In the genomic region with DNA sequence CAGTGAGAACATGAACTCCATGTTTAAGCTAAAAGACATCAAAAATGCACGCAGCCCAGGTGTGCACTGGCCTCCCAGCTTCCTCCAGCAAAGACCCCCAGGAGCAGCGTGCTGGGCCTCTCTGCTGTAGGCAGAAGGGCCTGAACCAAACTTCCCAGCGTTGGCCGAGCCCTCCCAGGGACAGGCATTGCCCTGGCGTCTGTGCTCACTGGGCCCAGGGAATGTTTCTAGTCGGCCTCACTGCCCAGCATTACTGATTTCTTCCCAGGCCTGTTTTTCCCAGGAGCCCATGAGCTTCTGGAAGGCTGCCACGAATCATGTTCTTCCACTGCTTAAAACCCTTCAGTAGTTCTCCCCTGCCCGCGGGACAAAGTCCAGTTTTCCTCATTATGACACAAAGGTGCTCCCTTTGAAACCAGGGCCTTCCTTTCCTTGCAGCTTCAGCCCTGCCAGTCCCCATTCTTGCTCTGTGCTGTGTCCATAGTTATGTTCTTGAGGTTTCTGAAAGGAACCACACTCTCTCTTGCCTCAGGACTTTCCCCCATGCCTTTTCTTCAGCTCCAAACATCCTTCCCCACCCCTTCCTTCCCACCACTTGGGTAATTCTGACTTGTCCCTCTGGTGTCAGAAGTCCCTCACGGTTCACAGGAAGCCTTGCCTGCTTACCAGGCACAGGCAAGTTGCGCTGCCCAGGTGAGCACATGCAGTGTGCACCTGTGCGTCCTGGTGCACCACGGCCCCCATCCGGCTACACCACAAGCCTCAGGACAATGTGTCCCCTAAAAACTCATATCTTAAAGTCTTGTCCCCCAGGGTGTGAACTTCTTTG, we compare ENCODE assay signal across 9 cellular contexts.
DNase-seq lines count a peak whose midpoint lies in the region; ATAC-seq, FAIRE-seq and TF ChIP-seq lines count a peak whose summit lies in the region.
"Had no signal": no experiment of that assay in that cellular context is flagged by ENCODE, and none has a peak within 500 bp of the region (broad histone marks: within the 10 kb centered on the region; RNA-seq: fewer than 3 reads in every experiment).

No MANE protein-coding gene starts in this region.

- H3K9me3 Mint-ChIP-seq in activated T-cell treated with anti-CD3 and anti-CD28 coated beads, Interleukin-2, amount 50 U/mL, for 24 hours, result no peaks in the 10 kb centered on the region
- no peaks in the 10 kb centered on the region for H3K9me3 Mint-ChIP-seq in activated naive CD8-positive, alpha-beta T cell treated with anti-CD3 and anti-CD28 coated beads, Interleukin-2, amount 10 ng/mL, durations not matched to agents 7 days and 5 days
- no peaks in the 10 kb centered on the region for H3K9me3 Mint-ChIP-seq in endothelial cell (ENCODE audit: unreplicated experiment)
- H3K9me3 Mint-ChIP-seq: brain had no signal

- H3K27me3 ChIP-seq in HepG2 (ENCODE audit: control insufficient read depth in 1 of 2, insufficient read depth in 2 of 2, low read length in 2 of 2) (peaks cover 0 to 2% of the 10 kb centered on the region in 2 experiments; a peak in 1 of 5 replicates), tibial artery (no peaks in the 10 kb centered on the region)

- peak overlapping the region; percentile 43 for H2AFZ ChIP-seq in HepG2 (ENCODE audit: low read length)

- no peak for TF ChIP-seq RAD21 in HepG2 (CRISPR knock-in tag; IDR thresholded peaks at IDR 0.05)

- intact Hi-C loops in HepG2 (cut with micrococcal nuclease; ENCODE audit: unreplicated experiment), result no loop called here
- intact Hi-C loops in tibial artery (cut with DNase I; ENCODE audit: low total_unique reads), result no loop called here

- 53% methylated on average over 8 of the region's 14 CpGs for WGBS in HepG2 (ENCODE audit: low lambda C conversion rate)

- H3K36me3 ChIP-seq in HepG2 (replicated peaks in 1 of 2; ENCODE audit: control insufficient read depth in 1 of 2, insufficient read depth in 2 of 2, low read length in 2 of 2) (no peaks in the 10 kb centered on the region), tibial artery (no peaks in the 10 kb centered on the region)

- peak overlapping the region; percentile 41 for H3K4me2 ChIP-seq in HepG2 (ENCODE audit: low read depth, low read length)

- DNase-seq in activated T-cell treated with anti-CD3 and anti-CD28 coated beads, Interleukin-2, amount 50 U/mL, for 24 hours, result no peak
- DNase-seq in activated T-cell treated with anti-CD3 and anti-CD28 coated beads, Interleukin-2, amount 50 U/mL, for 1 hour, result no peak
- no peak for DNase-seq in activated naive CD8-positive, alpha-beta T cell treated with anti-CD3 and anti-CD28 coated beads, Interleukin-2, amount 10 ng/mL, durations not matched to agents 7 days and 5 days
- peak; percentile 53 for DNase-seq in HepG2 (ENCODE audit: low spot score)
- DNase-seq in stromal cell of bone marrow (ENCODE audit: low read depth), result peak; percentile 17
- DNase-seq in tibial artery, result no peak
- DNase-seq in COLO829 (ENCODE audit: low spot score), result no peak
- DNase-seq in endothelial cell (ENCODE audit: low spot score), result no peak

- no TSS peak for BruUV-seq in HepG2 (replicated peaks; lab: Mats Ljungman, UMichigan)

- no peaks in the 10 kb centered on the region for H4K20me1 ChIP-seq in HepG2 (ENCODE audit: insufficient read depth, low read length)

- in situ Hi-C loops in HepG2 (cut with HindIII; ENCODE audit: extremely low pct_ligation_motif_present, low pct_unique_long_range_greater_than_20kb), result no loop called here

- no peak for ATAC-seq in activated naive CD8-positive, alpha-beta T cell treated with anti-CD3 and anti-CD28 coated beads, Interleukin-2, amount 10 ng/mL, durations not matched to agents 7 days and 5 days (ENCODE audit: low read depth)
- ATAC-seq in HepG2, result peak; percentile 64

- CTCF ChIA-PET in HepG2 (lab: Yijun Ruan, JAX; ENCODE audit: low intra/inter-chr PET ratio, low total read pairs), result no interaction called here

- no peaks in the 10 kb centered on the region for H3K27me3 Mint-ChIP-seq in activated T-cell treated with anti-CD3 and anti-CD28 coated beads, Interleukin-2, amount 50 U/mL, for 24 hours
- no peaks in the 10 kb centered on the region for H3K27me3 Mint-ChIP-seq in activated naive CD8-positive, alpha-beta T cell treated with anti-CD3 and anti-CD28 coated beads, Interleukin-2, amount 10 ng/mL, durations not matched to agents 7 days and 5 days
- peaks cover 7% of the 10 kb centered on the region for H3K27me3 Mint-ChIP-seq in endothelial cell (ENCODE audit: unreplicated experiment)

- no peak for TF ChIP-seq POLR2A in HepG2 (IDR thresholded peaks at IDR 0.05; ENCODE audit: insufficient read depth in 1 of 2, low read depth in 2 of 2, low read length in 2 of 2)

- H3K9me3 ChIP-seq in HepG2 (ENCODE audit: low read length) (peaks cover 5% of the 10 kb centered on the region; the same call in 1 of the 2 replicates), tibial artery (no peaks in the 10 kb centered on the region)

- H3K27ac Mint-ChIP-seq in activated T-cell treated with anti-CD3 and anti-CD28 coated beads, Interleukin-2, amount 50 U/mL, for 24 hours, result peak overlapping the region; percentile 73
- peak overlapping the region; percentile 84 for H3K27ac Mint-ChIP-seq in activated naive CD8-positive, alpha-beta T cell treated with anti-CD3 and anti-CD28 coated beads, Interleukin-2, amount 10 ng/mL, durations not matched to agents 7 days and 5 days
- H3K27ac Mint-ChIP-seq in endothelial cell (ENCODE audit: unreplicated experiment), result no peak overlapping the region

- H3K4me1 Mint-ChIP-seq in activated T-cell treated with anti-CD3 and anti-CD28 coated beads, Interleukin-2, amount 50 U/mL, for 24 hours (ENCODE audit: low read depth), result peaks cover 71% of the 10 kb centered on the region
- H3K4me1 Mint-ChIP-seq in activated naive CD8-positive, alpha-beta T cell treated with anti-CD3 and anti-CD28 coated beads, Interleukin-2, amount 10 ng/mL, durations not matched to agents 7 days and 5 days, result peaks cover 68% of the 10 kb centered on the region
- H3K4me1 Mint-ChIP-seq in endothelial cell (ENCODE audit: unreplicated experiment), result peaks cover 3% of the 10 kb centered on the region

- TF ChIP-seq CTCF in HepG2 (CRISPR knock-in tag; IDR thresholded peaks at IDR 0.05) (no peak), tibial artery (IDR thresholded peaks at IDR 0.05) (no peak), endothelial cell (IDR thresholded peaks at IDR 0.05; ENCODE audit: unreplicated experiment) (no peak)

- no peak overlapping the region for H3K9ac ChIP-seq in HepG2 (ENCODE audit: insufficient read depth, low read depth, low read length)

- no peak overlapping the region for H3K4me3 Mint-ChIP-seq in activated T-cell treated with anti-CD3 and anti-CD28 coated beads, Interleukin-2, amount 50 U/mL, for 24 hours
- H3K4me3 Mint-ChIP-seq in activated naive CD8-positive, alpha-beta T cell treated with anti-CD3 and anti-CD28 coated beads, Interleukin-2, amount 10 ng/mL, durations not matched to agents 7 days and 5 days, result peak overlapping the region; percentile 31
- H3K4me3 Mint-ChIP-seq in endothelial cell (ENCODE audit: unreplicated experiment), result no peak overlapping the region
- H3K4me3 Mint-ChIP-seq: brain had no signal

- H3K27ac ChIP-seq in HepG2 (ENCODE audit: extremely low read length, insufficient read depth, low read length) (no peak overlapping the region), tibial artery (no peak overlapping the region)

- POLR2A ChIA-PET in activated naive CD8-positive, alpha-beta T cell treated with anti-CD3 and anti-CD28 coated beads, Interleukin-2, amount 10 ng/mL, durations not matched to agents 7 days and 5 days (lab: Charles Lee), result interaction anchor here (1.0 to 3.3 kb wide), 3 partner anchors 23 to 164 kb away, joined by 3 to 15 read pairs (median 4); a partner anchor contains a TSS
- POLR2A ChIA-PET in HepG2 (lab: Yijun Ruan, JAX), result interaction anchor here (1.2 to 1.5 kb wide), 3 partner anchors 23 to 161 kb away, joined by 3 to 7 read pairs (median 4); no protein-coding TSS in a partner anchor

- H3K4me3 ChIP-seq in HepG2 (replicated peaks in 1 of 3; ENCODE audit: insufficient read depth in 1 of 3, low read depth in 2 of 3, low read length in 3 of 3), result no peak overlapping the region; a peak in 1 of 6 replicates
- H3K4me3 ChIP-seq in tibial artery, result no peak overlapping the region

- H3K4me1 ChIP-seq in HepG2 (ENCODE audit: insufficient read depth, low read length) (peaks cover 37% of the 10 kb centered on the region), tibial artery (peaks cover 0 to 10% (median 0%) of the 10 kb centered on the region in 4 donors)

- TF ChIP-seq EP300 in HepG2 (IDR thresholded peaks at IDR 0.05; ENCODE audit: low read depth in 2 of 2, low read length in 2 of 2) (no peak), HepG2 (CRISPR knock-in tag; IDR thresholded peaks at IDR 0.05; ENCODE audit: borderline replicate concordance) (no peak)

- no peak for FAIRE-seq in HepG2 (lab: Jason Lieb, UNC)

- no peaks in the 10 kb centered on the region for H3K79me2 ChIP-seq in HepG2 (ENCODE audit: insufficient read depth, low read length)

- no peaks in the 10 kb centered on the region for H3K36me3 Mint-ChIP-seq in activated T-cell treated with anti-CD3 and anti-CD28 coated beads, Interleukin-2, amount 50 U/mL, for 24 hours (ENCODE audit: low read depth)
- H3K36me3 Mint-ChIP-seq in activated naive CD8-positive, alpha-beta T cell treated with anti-CD3 and anti-CD28 coated beads, Interleukin-2, amount 10 ng/mL, durations not matched to agents 7 days and 5 days, result peaks cover 4% of the 10 kb centered on the region
- peaks cover 5% of the 10 kb centered on the region for H3K36me3 Mint-ChIP-seq in endothelial cell (ENCODE audit: low read depth, unreplicated experiment)
- H3K36me3 Mint-ChIP-seq: brain had no signal

TF ChIP-seq in HepG2, 621 proteins besides CTCF, POLR2A, EP300 and RAD21 (continues in another document):
- TF ChIP-seq ZSCAN25 (CRISPR knock-in tag; IDR thresholded peaks at IDR 0.05) (peak; percentile 87), HMG20A (CRISPR knock-in tag; IDR thresholded peaks at IDR 0.05; ENCODE audit: borderline replicate concordance) (0 out of 2 replicates have a peak, but pooled peaks have one; percentile 28), ZNF598 (CRISPR knock-in tag; IDR thresholded peaks at IDR 0.05; ENCODE audit: borderline replicate concordance) (0 out of 2 replicates have a peak, but pooled peaks have one; percentile 57), SRY (CRISPR knock-in tag; IDR thresholded peaks at IDR 0.05) (no peak)
- TF ChIP-seq, protein P1, sequence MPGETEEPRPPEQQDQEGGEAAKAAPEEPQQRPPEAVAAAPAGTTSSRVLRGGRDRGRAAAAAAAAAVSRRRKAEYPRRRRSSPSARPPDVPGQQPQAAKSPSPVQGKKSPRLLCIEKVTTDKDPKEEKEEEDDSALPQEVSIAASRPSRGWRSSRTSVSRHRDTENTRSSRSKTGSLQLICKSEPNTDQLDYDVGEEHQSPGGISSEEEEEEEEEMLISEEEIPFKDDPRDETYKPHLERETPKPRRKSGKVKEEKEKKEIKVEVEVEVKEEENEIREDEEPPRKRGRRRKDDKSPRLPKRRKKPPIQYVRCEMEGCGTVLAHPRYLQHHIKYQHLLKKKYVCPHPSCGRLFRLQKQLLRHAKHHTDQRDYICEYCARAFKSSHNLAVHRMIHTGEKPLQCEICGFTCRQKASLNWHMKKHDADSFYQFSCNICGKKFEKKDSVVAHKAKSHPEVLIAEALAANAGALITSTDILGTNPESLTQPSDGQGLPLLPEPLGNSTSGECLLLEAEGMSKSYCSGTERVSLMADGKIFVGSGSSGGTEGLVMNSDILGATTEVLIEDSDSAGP (CRISPR knock-in tag; IDR thresholded peaks at IDR 0.05; ENCODE audit: borderline replicate concordance), result 0 out of 2 replicates have a peak, but pooled peaks have one; percentile 3

Comparison
In these comparisons a context has a peak if more than half of its experiments do, and no peak if none do; other contexts are left out.
1. DNase-seq: peak in HepG2 (single experiment) and stromal cell of bone marrow (single experiment); none in activated T-cell treated with anti-CD3 and anti-CD28 coated beads, Interleukin-2, amount 50 U/mL, for 24 hours (single experiment), activated T-cell treated with anti-CD3 and anti-CD28 coated beads, Interleukin-2, amount 50 U/mL, for 1 hour (single experiment), activated naive CD8-positive, alpha-beta T cell treated with anti-CD3 and anti-CD28 coated beads, Interleukin-2, amount 10 ng/mL, durations not matched to agents 7 days and 5 days (single experiment), tibial artery (0 of 2), COLO829 (single experiment) and endothelial cell (single experiment).